In genomic region chr21:16073571-16073970, GRCh38 we compare ENCODE assay signal across 27 cellular contexts.
A peak's percentile ranks its signal among the peaks of the same experiment; 100 is the strongest.
DNase-seq lines count a peak whose midpoint lies in the region; ATAC-seq, FAIRE-seq and TF ChIP-seq lines count a peak whose summit lies in the region.
"Had no signal": no experiment of that assay in that cellular context is flagged by ENCODE, and none has a peak within 500 bp of the region (broad histone marks: within the 10 kb centered on the region; RNA-seq: fewer than 3 reads in every experiment).

No MANE protein-coding gene starts in this region.

- no peaks in the 10 kb centered on the region for H3K36me3 Mint-ChIP-seq in nephron (ENCODE audit: low read depth)
- no peaks in the 10 kb centered on the region for H3K36me3 Mint-ChIP-seq in stimulated activated effector memory CD8-positive, alpha-beta T cell treated with anti-CD3 and anti-CD28 coated beads, Interleukin-12 subunit alpha, Interleukin-12 subunit beta, amount 100 ng/mL, for 72 hours
- H3K36me3 Mint-ChIP-seq: naive thymus-derived CD4-positive, alpha-beta T cell had no signal

- H3K9me3 Mint-ChIP-seq in nephron = no peaks in the 10 kb centered on the region
- H3K9me3 Mint-ChIP-seq in stimulated activated effector memory CD8-positive, alpha-beta T cell treated with anti-CD3 and anti-CD28 coated beads, Interleukin-12 subunit alpha, Interleukin-12 subunit beta, amount 100 ng/mL, for 72 hours = no peaks in the 10 kb centered on the region
- H3K9me3 Mint-ChIP-seq: endodermal cell; naive thymus-derived CD4-positive, alpha-beta T cell; T-helper 1 cell treated with Interleukin-12 subunit alpha and Interleukin-12 subunit beta and Interleukin-4 antibody, amounts not matched to agents 30 μg/mL and 1 μg/mL, for 36 hours had no signal

- H3K27ac ChIP-seq in dorsolateral prefrontal cortex (peak overlapping the region; percentile 79 to 99 (median 97)), temporal lobe (ENCODE audit: low read depth, low read length) (peak overlapping the region; percentile 93)
- H3K27ac ChIP-seq: C4-2B, gastrocnemius medialis, KMS-11, left lung, upper lobe of right lung, WERI-Rb-1 had no signal

- peak in 16 of 56 donors; percentile 5 to 47 (median 25) for TF ChIP-seq CTCF in dorsolateral prefrontal cortex (IDR thresholded peaks at IDR 0.05 in 54 of 56, conservative IDR thresholded peaks at IDR 0.05 in 2 of 56; ENCODE audit: low read depth in 1 of 56, partially characterized antibody in 56 of 56)
- no peak for TF ChIP-seq CTCF in nephron (IDR thresholded peaks at IDR 0.05; ENCODE audit: unreplicated experiment in 3 of 3)

- peak; percentile 13 for FAIRE-seq in TTC549 (lab: Jason Lieb, UNC)
- FAIRE-seq: GM18507 had no signal

- no peaks in the 10 kb centered on the region for H3K27me3 Mint-ChIP-seq in nephron (ENCODE audit: low read depth)

- no peak for ATAC-seq in Right ventricle myocardium inferior
- ATAC-seq in stimulated activated effector memory CD8-positive, alpha-beta T cell treated with anti-CD3 and anti-CD28 coated beads, Interleukin-12 subunit alpha, Interleukin-12 subunit beta, amount 100 ng/mL, for 72 hours = no peak
- ATAC-seq: esophagus mucosa; gastrocnemius medialis; left lung; naive thymus-derived CD4-positive, alpha-beta T cell; upper lobe of right lung had no signal

- peaks cover 43% of the 10 kb centered on the region for H3K4me1 Mint-ChIP-seq in nephron
- no peaks in the 10 kb centered on the region for H3K4me1 Mint-ChIP-seq in stimulated activated effector memory CD8-positive, alpha-beta T cell treated with anti-CD3 and anti-CD28 coated beads, Interleukin-12 subunit alpha, Interleukin-12 subunit beta, amount 100 ng/mL, for 72 hours
- H3K4me1 Mint-ChIP-seq: endodermal cell; naive thymus-derived CD4-positive, alpha-beta T cell had no signal

- intact Hi-C loops in dorsolateral prefrontal cortex (cut with DNase I) = loop anchor here (2.0 to 10.0 kb wide), 6 partner anchors 235 to 519 kb away; no protein-coding TSS in a partner anchor
- intact Hi-C loops in Right ventricle myocardium inferior (cut with DNase I) = no loop called here

- H3K4me3 Mint-ChIP-seq in nephron = peak overlapping the region; percentile 8 to 80 (median 65)
- no peak overlapping the region for H3K4me3 Mint-ChIP-seq in stimulated activated effector memory CD8-positive, alpha-beta T cell treated with anti-CD3 and anti-CD28 coated beads, Interleukin-12 subunit alpha, Interleukin-12 subunit beta, amount 100 ng/mL, for 72 hours
- H3K4me3 Mint-ChIP-seq: endodermal cell; naive thymus-derived CD4-positive, alpha-beta T cell; T-helper 1 cell treated with Interleukin-12 subunit alpha and Interleukin-12 subunit beta and Interleukin-4 antibody, amounts not matched to agents 30 μg/mL and 1 μg/mL, for 36 hours had no signal

- H3K27me3 ChIP-seq in dorsolateral prefrontal cortex = no peaks in the 10 kb centered on the region
- H3K27me3 ChIP-seq: gastrocnemius medialis, left lung, upper lobe of right lung had no signal

- DNase-seq in dorsolateral prefrontal cortex (no peak), Right ventricle myocardium inferior (ENCODE audit: missing footprints) (no peak), DMS79 (lab: John Stamatoyannopoulos, UW) (no peak)
- DNase-seq in stimulated activated effector memory CD8-positive, alpha-beta T cell treated with anti-CD3 and anti-CD28 coated beads, Interleukin-12 subunit alpha, Interleukin-12 subunit beta, amount 100 ng/mL, for 72 hours (ENCODE audit: low spot score in 2 of 2) = no peak
- DNase-seq in NK-92 treated with Interleukin-12 subunit alpha and Interleukin-12 subunit beta, amount 100 ng/mL, for 24 hours (lab: John Stamatoyannopoulos, UW) = no peak
- DNase-seq: activated CD4-positive, alpha-beta T cell treated with anti-CD3 and anti-CD28 coated beads for 48 hours; activated naive CD4-positive, alpha-beta T cell treated with Interleukin-2 at 50 U/mL for 16 hours; Calu3; cortex of kidney; endodermal cell; gastrocnemius medialis; left lung; naive thymus-derived CD4-positive, alpha-beta T cell; NCI-H1436 treated with DMSO at 0.1 percent for 48 hours; NCI-H2107; NCI-H82; stimulated activated CD4-positive, alpha-beta T cell treated with anti-CD3 and anti-CD28 coated beads, Interleukin-2, amount 100 ng/mL, for 48 hours; upper lobe of right lung; WERI-Rb-1 had no signal

- H3K27ac Mint-ChIP-seq in nephron = peak overlapping the region; percentile 94 to 97 (median 97)
- no peak overlapping the region for H3K27ac Mint-ChIP-seq in stimulated activated effector memory CD8-positive, alpha-beta T cell treated with anti-CD3 and anti-CD28 coated beads, Interleukin-12 subunit alpha, Interleukin-12 subunit beta, amount 100 ng/mL, for 72 hours
- H3K27ac Mint-ChIP-seq: endodermal cell; naive thymus-derived CD4-positive, alpha-beta T cell; T-helper 1 cell treated with Interleukin-12 subunit alpha and Interleukin-12 subunit beta and Interleukin-4 antibody, amounts not matched to agents 30 μg/mL and 1 μg/mL, for 36 hours had no signal

- peak overlapping the region; percentile 26 to 77 (median 62) for H3K4me3 ChIP-seq in dorsolateral prefrontal cortex
- H3K4me3 ChIP-seq: gastrocnemius medialis, left lung, upper lobe of right lung had no signal
